In genomic region chr1:199302554-199302953, GRCh38 we compare ENCODE assay signal across 21 cellular contexts.
DNase-seq lines count a peak whose midpoint lies in the region; ATAC-seq and TF ChIP-seq lines count a peak whose summit lies in the region.
"Had no signal": no experiment of that assay in that cellular context is flagged by ENCODE, and none has a peak within 500 bp of the region (broad histone marks: within the 10 kb centered on the region; RNA-seq: fewer than 3 reads in every experiment).

No MANE protein-coding gene starts in this region.

- no peak overlapping the region for H3K27ac ChIP-seq in GM23248
- H3K27ac ChIP-seq: colonic mucosa, tibial nerve, VCaP had no signal

- no peaks in the 10 kb centered on the region for H4K20me1 ChIP-seq in GM23248 (ENCODE audit: insufficient read depth)

- TF ChIP-seq CTCF in cardiac fibroblast (IDR thresholded peaks at IDR 0.05; ENCODE audit: low read depth, low read length) = no peak

- no peak overlapping the region for H3K4me3 ChIP-seq in GM23248
- H3K4me3 ChIP-seq in cardiac fibroblast (replicated peaks in 1 of 2; ENCODE audit: low read depth in 2 of 2, low read length in 2 of 2) = no peak overlapping the region
- H3K4me3 ChIP-seq: colonic mucosa, tibial nerve had no signal

- H3K9me3 ChIP-seq in GM23248 (ENCODE audit: low read depth) = no peaks in the 10 kb centered on the region
- H3K9me3 ChIP-seq: colonic mucosa, tibial nerve had no signal

- H3K4me2 ChIP-seq in GM23248 (ENCODE audit: unreplicated experiment) = peak overlapping the region; percentile 46

- ATAC-seq in GM21529 (IDR thresholded peaks at IDR 0.05; ENCODE audit: unreplicated experiment) = no peak
- ATAC-seq in GM21717 (IDR thresholded peaks at IDR 0.05; ENCODE audit: unreplicated experiment) = no peak
- no peak for ATAC-seq in GM18511 (IDR thresholded peaks at IDR 0.05; ENCODE audit: unreplicated experiment)

- H3F3A ChIP-seq in GM23248 (ENCODE audit: insufficient read depth) = peaks cover 4% of the 10 kb centered on the region; the same call in 1 of the 2 replicates

- no peaks in the 10 kb centered on the region for H3K36me3 ChIP-seq in GM23248 (ENCODE audit: low read depth)
- H3K36me3 ChIP-seq: colonic mucosa, tibial nerve had no signal

- peaks cover 28% of the 10 kb centered on the region for H3K4me1 ChIP-seq in GM23248 (ENCODE audit: insufficient read depth)
- H3K4me1 ChIP-seq: colonic mucosa, tibial nerve had no signal

- in situ Hi-C loops in GM23248 (cut with MboI) = no loop called here

- H3K27me3 ChIP-seq in GM23248 (replicated peaks; ENCODE audit: insufficient read depth) = no peaks in the 10 kb centered on the region
- H3K27me3 ChIP-seq: colonic mucosa, tibial nerve had no signal

- no peak overlapping the region for H2AFZ ChIP-seq in GM23248

- H3K9ac ChIP-seq in GM23248 = no peak overlapping the region

- no peaks in the 10 kb centered on the region for H3K79me2 ChIP-seq in GM23248 (ENCODE audit: insufficient read depth)

- peak; percentile 53 for DNase-seq in GM23248
- peak; percentile 41 for DNase-seq in RPMI7951 (ENCODE audit: low read depth)
- DNase-seq in cardiac fibroblast (ENCODE audit: low read depth in 2 of 2) = peak; percentile 71
- peak; percentile 30 for DNase-seq in kidney tubule cell (ENCODE audit: low spot score)
- no peak for DNase-seq in SHP77 treated with DMSO at 0.1 percent for 48 hours (lab: John Stamatoyannopoulos, UW)
- DNase-seq: activated CD4-positive, alpha-beta memory T cell treated with anti-CD3 and anti-CD28 coated beads, Interleukin-2, amount 10 ng/mL, durations not matched to agents 7 days and 5 days; amygdala; colonic mucosa; COR-L47; head of caudate nucleus; immature natural killer cell; Kasumi-1; NCI-H2171; NCI-H748 treated with DMSO at 0.1 percent for 48 hours; nephron progenitor cell; SW 1271 had no signal

- peaks cover 3% of the 10 kb centered on the region; the same call in 1 of the 2 replicates for H3K9me2 ChIP-seq in GM23248 (ENCODE audit: insufficient read depth)
